In genomic region chr9:14006586-14007198, GRCh38 we compare ENCODE assay signal across 29 cellular contexts.
A peak's percentile ranks its signal among the peaks of the same experiment; 100 is the strongest.
DNase-seq lines count a peak whose midpoint lies in the region; ATAC-seq and TF ChIP-seq lines count a peak whose summit lies in the region.
"Had no signal": no experiment of that assay in that cellular context is flagged by ENCODE, and none has a peak within 500 bp of the region (broad histone marks: within the 10 kb centered on the region; RNA-seq: fewer than 3 reads in every experiment).

No MANE protein-coding gene starts in this region.

- intact Hi-C loops in posterior vena cava (cut with DNase I), result no loop called here

- H3K9me3 ChIP-seq in NT2/D1 (ENCODE audit: insufficient read depth, low read length) (no peaks in the 10 kb centered on the region), endodermal cell (ENCODE audit: control insufficient read depth, low read length) (no peaks in the 10 kb centered on the region), neuronal stem cell (replicated peaks in 1 of 2; ENCODE audit: control insufficient read depth in 2 of 2, insufficient read depth in 1 of 2, low read depth in 1 of 2, low read length in 2 of 2) (peaks cover 0 to 7% of the 10 kb centered on the region in 2 donors)
- H3K9me3 ChIP-seq: Caco-2, SJCRH30 had no signal

- WGBS in endodermal cell (ENCODE audit: insufficient coverage in 1 of 2, insufficient read length in 1 of 2), 2 experiments, result 72 to 78% methylated on average over 6 to 8 of the region's 8 CpGs
- no CpG with 5 or more reads among the region's 8 CpGs for WGBS in neuronal stem cell (ENCODE audit: extremely low coverage in 2 of 2, insufficient read length in 2 of 2, insufficient replicate concordance in 1 of 2), 2 donors

- H3K4ac ChIP-seq in neuronal stem cell (ENCODE audit: low read length), result no peak overlapping the region

- H3K14ac ChIP-seq in neuronal stem cell (ENCODE audit: low read length), result no peak overlapping the region

- no peak for ATAC-seq in GM19467 (IDR thresholded peaks at IDR 0.05; ENCODE audit: unreplicated experiment)
- ATAC-seq: CD8-positive, alpha-beta T cell; GM12878; HCT116; HepG2; Right ventricle myocardium inferior; SK-N-SH treated with all-trans-retinoic acid at 6 μM for 48 hours had no signal

- H3K4me2 ChIP-seq in neuronal stem cell (ENCODE audit: insufficient read depth, low read length, poor library complexity, severe bottlenecking), result no peak overlapping the region
- H3K4me2 ChIP-seq: PC-9 had no signal

- peaks cover 5% of the 10 kb centered on the region for H3K4me1 Mint-ChIP-seq in endodermal cell
- H3K4me1 Mint-ChIP-seq: B cell had no signal

- peak; percentile 2 for DNase-seq in NT2/D1 (ENCODE audit: low read depth, low spot score)
- peak; percentile 55 for DNase-seq in endodermal cell
- DNase-seq in neuronal stem cell (ENCODE audit: low spot score), result peak; percentile 42
- DNase-seq in activated naive CD4-positive, alpha-beta T cell treated with anti-CD3 and anti-CD28 coated beads, Interleukin-2, amount 50 U/mL, for 16 hours, result no peak
- no peak for DNase-seq in epidermal melanocyte (ENCODE audit: insufficient read length, low spot score)
- no peak for DNase-seq in posterior vena cava (ENCODE audit: low spot score)
- DNase-seq: Caco-2; CD8-positive, alpha-beta T cell; GDM1; GOT3; Karpas-422; MV-4-11; NCI-H1105 treated with DMSO at 0.1 percent for 48 hours; NCI-H146; NCI-H1930; NCI-H2107; NCI-H524 treated with DMSO at 0.1 percent for 48 hours; NCI-H82; NK-92 treated with Interleukin-12 subunit alpha and Interleukin-12 subunit beta, amount 100 ng/mL, for 24 hours; PC-9; SJCRH30 had no signal

- no peak overlapping the region for H4K8ac ChIP-seq in neuronal stem cell (ENCODE audit: low read depth, low read length)

- H3K27me3 ChIP-seq in NT2/D1 (ENCODE audit: insufficient read depth, insufficient read length) (no peaks in the 10 kb centered on the region), endodermal cell (ENCODE audit: control insufficient read depth, insufficient read depth, low read length, poor library complexity, severe bottlenecking) (no peaks in the 10 kb centered on the region), neuronal stem cell (ENCODE audit: control insufficient read depth in 3 of 3, insufficient read depth in 3 of 3, low read depth in 1 of 3, low read length in 3 of 3) (peaks cover 0 to 6% (median 0%) of the 10 kb centered on the region in 3 experiments)
- H3K27me3 ChIP-seq: SJCRH30 had no signal

- H3K9me3 Mint-ChIP-seq in endodermal cell, result no peaks in the 10 kb centered on the region

- no peaks in the 10 kb centered on the region for H3K79me1 ChIP-seq in neuronal stem cell (ENCODE audit: low read depth, low read length)

- no peak overlapping the region for H3K9ac ChIP-seq in NT2/D1 (ENCODE audit: insufficient read length, low read depth)
- no peak overlapping the region for H3K9ac ChIP-seq in endodermal cell (ENCODE audit: extremely low read depth, low read length, poor library complexity, severe bottlenecking)
- H3K9ac ChIP-seq in neuronal stem cell (ENCODE audit: low read depth, low read length, poor library complexity), result no peak overlapping the region

- H2AK5ac ChIP-seq in neuronal stem cell (ENCODE audit: low read depth, low read length), result no peak overlapping the region

- no peak for TF ChIP-seq CTCF in endodermal cell (conservative IDR thresholded peaks at IDR 0.05)

- H3K36me3 Mint-ChIP-seq in endodermal cell (ENCODE audit: low read depth), result no peaks in the 10 kb centered on the region
- H3K36me3 Mint-ChIP-seq: CD8-positive, alpha-beta T cell had no signal

- H2BK5ac ChIP-seq in neuronal stem cell (ENCODE audit: low read length), result no peak overlapping the region

- H3K4me3 Mint-ChIP-seq in endodermal cell, result no peak overlapping the region
- H3K4me3 Mint-ChIP-seq: B cell; CD8-positive, alpha-beta T cell had no signal

- no peak overlapping the region for H3K23ac ChIP-seq in neuronal stem cell (ENCODE audit: low read depth, low read length, poor library complexity)

- peaks cover 4% of the 10 kb centered on the region for H3K27me3 Mint-ChIP-seq in endodermal cell (ENCODE audit: insufficient read depth)
- H3K27me3 Mint-ChIP-seq: B cell had no signal

- H3K27ac ChIP-seq in endodermal cell (ENCODE audit: low read depth, low read length) (no peak overlapping the region), neuronal stem cell (replicated peaks; ENCODE audit: low read length) (peak overlapping the region; percentile 47)
- H3K27ac ChIP-seq: C4-2B, PC-9, SJCRH30 had no signal

- no peak overlapping the region for H2BK12ac ChIP-seq in neuronal stem cell (ENCODE audit: low read length)

- no peak overlapping the region for H2BK15ac ChIP-seq in neuronal stem cell (ENCODE audit: low read length)

- H3K4me1 ChIP-seq in NT2/D1 (ENCODE audit: insufficient read depth, insufficient read length), result no peaks in the 10 kb centered on the region
- H3K4me1 ChIP-seq in endodermal cell (ENCODE audit: control insufficient read depth, insufficient read depth, low read length), result no peaks in the 10 kb centered on the region
- H3K4me1 ChIP-seq in neuronal stem cell (ENCODE audit: control insufficient read depth in 2 of 2, insufficient read depth in 1 of 2, low read depth in 1 of 2, low read length in 2 of 2), result peaks cover 10 to 16% of the 10 kb centered on the region in 2 donors
- H3K4me1 ChIP-seq: Caco-2, SJCRH30 had no signal

- H3K18ac ChIP-seq in neuronal stem cell (ENCODE audit: low read length), result no peak overlapping the region

- peak overlapping the region; percentile 4 for H2AFZ ChIP-seq in neuronal stem cell (ENCODE audit: low read length)
- H2AFZ ChIP-seq: PC-9 had no signal

- H3K36me3 ChIP-seq in NT2/D1 (ENCODE audit: insufficient read depth, insufficient read length, low read length) (no peaks in the 10 kb centered on the region), endodermal cell (ENCODE audit: control insufficient read depth, insufficient read depth, low read length) (no peaks in the 10 kb centered on the region), neuronal stem cell (replicated peaks in 1 of 2; ENCODE audit: control insufficient read depth in 2 of 2, insufficient read depth in 2 of 2, low read length in 2 of 2) (no peaks in the 10 kb centered on the region)
- H3K36me3 ChIP-seq: SJCRH30 had no signal

- no peak overlapping the region for H3K27ac Mint-ChIP-seq in endodermal cell
- H3K27ac Mint-ChIP-seq: B cell; CD8-positive, alpha-beta T cell had no signal

- H2BK120ac ChIP-seq in neuronal stem cell (ENCODE audit: low read depth, low read length), result no peak overlapping the region

- H3K4me3 ChIP-seq in NT2/D1 (ENCODE audit: insufficient read length, low read depth) (no peak overlapping the region), endodermal cell (ENCODE audit: low read length) (no peak overlapping the region), neuronal stem cell (ENCODE audit: low read length in 2 of 2) (no peak overlapping the region)
- H3K4me3 ChIP-seq: GM12878, PC-9, SJCRH30 had no signal

- no peak overlapping the region for H4K91ac ChIP-seq in neuronal stem cell (ENCODE audit: low read depth, low read length, poor library complexity)

Comparison
In these comparisons a context has a peak if more than half of its experiments do, and no peak if none do; other contexts are left out.
1. DNase-seq: peak in NT2/D1 (single experiment), endodermal cell (single experiment) and neuronal stem cell (single experiment); none in activated naive CD4-positive, alpha-beta T cell treated with anti-CD3 and anti-CD28 coated beads, Interleukin-2, amount 50 U/mL, for 16 hours (single experiment), epidermal melanocyte (single experiment) and posterior vena cava (single experiment).